ENCODE assay signal across 21 cellular contexts in genomic region chr3:37103103-37103815, GRCh38.
DNase-seq lines count a peak whose midpoint lies in the region; ATAC-seq and TF ChIP-seq lines count a peak whose summit lies in the region.
"Had no signal": no experiment of that assay in that cellular context is flagged by ENCODE, and none has a peak within 500 bp of the region (broad histone marks: within the 10 kb centered on the region; RNA-seq: fewer than 3 reads in every experiment).

No MANE protein-coding gene starts in this region.

- H3K36me3 Mint-ChIP-seq in Calu3 (ENCODE audit: insufficient read depth, unreplicated experiment): no peaks in the 10 kb centered on the region
- H3K36me3 Mint-ChIP-seq in progenitor cell of endocrine pancreas (ENCODE audit: insufficient read depth): peaks cover 5% of the 10 kb centered on the region

- H3K9me3 Mint-ChIP-seq in Calu3 (ENCODE audit: low read depth, unreplicated experiment) (no peaks in the 10 kb centered on the region), progenitor cell of endocrine pancreas (ENCODE audit: low read depth) (no peaks in the 10 kb centered on the region)
- H3K9me3 Mint-ChIP-seq: activated B cell treated with CpG ODN at 0.5 μM for 24 hours; activated T-helper 1 cell treated with anti-CD3 and anti-CD28 coated beads, Interleukin-12 subunit alpha, Interleukin-12 subunit beta, Interleukin-2, Interleukin-4 antibody, amounts not matched to agents 30 ng/mL and 10 ng/mL and 1 ng/mL, durations not matched to agents 14 hours and 24 hours and 36 hours; stimulated activated naive CD8-positive, alpha-beta T cell treated with anti-CD3 and anti-CD28 coated beads, Interleukin-15, Interleukin-2, amounts not matched to agents 100 ng/mL and 50 ng/mL, for 24 hours had no signal

- no peak for TF ChIP-seq CTCF in Calu3 (IDR thresholded peaks at IDR 0.05; ENCODE audit: unreplicated experiment)
- no peak for TF ChIP-seq CTCF in progenitor cell of endocrine pancreas (IDR thresholded peaks at IDR 0.05; ENCODE audit: unreplicated experiment)
- no peak for TF ChIP-seq CTCF in uterus (IDR thresholded peaks at IDR 0.05)
- no peak for TF ChIP-seq CTCF in GM13977 (IDR thresholded peaks at IDR 0.05; ENCODE audit: extremely low read depth, insufficient read depth, missing control alignments)

- no peak overlapping the region for H3K4me3 ChIP-seq in uterus
- H3K4me3 ChIP-seq: thoracic aorta had no signal

- H3K27ac ChIP-seq in uterus: peak overlapping the region in 1 of 2 donors; percentile 60
- H3K27ac ChIP-seq: brain microvascular endothelial cell had no signal

- CTCF ChIA-PET in Calu3 (lab: Charles Lee): no interaction called here

- peaks cover 4 to 5% of the 10 kb centered on the region in 2 donors for H3K4me1 ChIP-seq in uterus

- H3K4me3 Mint-ChIP-seq in Calu3 (ENCODE audit: low read depth, unreplicated experiment): peak overlapping the region; percentile 17
- H3K4me3 Mint-ChIP-seq in progenitor cell of endocrine pancreas (ENCODE audit: low read depth): no peak overlapping the region
- H3K4me3 Mint-ChIP-seq: activated B cell treated with CpG ODN at 0.5 μM for 24 hours; activated T-helper 1 cell treated with anti-CD3 and anti-CD28 coated beads, Interleukin-12 subunit alpha, Interleukin-12 subunit beta, Interleukin-2, Interleukin-4 antibody, amounts not matched to agents 30 ng/mL and 10 ng/mL and 1 ng/mL, durations not matched to agents 14 hours and 24 hours and 36 hours; stimulated activated naive CD8-positive, alpha-beta T cell treated with anti-CD3 and anti-CD28 coated beads, Interleukin-15, Interleukin-2, amounts not matched to agents 100 ng/mL and 50 ng/mL, for 24 hours had no signal

- H3K27me3 Mint-ChIP-seq in Calu3 (ENCODE audit: unreplicated experiment): no peaks in the 10 kb centered on the region
- no peaks in the 10 kb centered on the region for H3K27me3 Mint-ChIP-seq in progenitor cell of endocrine pancreas
- H3K27me3 Mint-ChIP-seq: activated B cell treated with CpG ODN at 0.5 μM for 24 hours; stimulated activated naive CD8-positive, alpha-beta T cell treated with anti-CD3 and anti-CD28 coated beads, Interleukin-15, Interleukin-2, amounts not matched to agents 100 ng/mL and 50 ng/mL, for 24 hours had no signal

- H3K4me1 Mint-ChIP-seq in Calu3 (ENCODE audit: low read depth, unreplicated experiment): peaks cover 17% of the 10 kb centered on the region
- peaks cover 6% of the 10 kb centered on the region for H3K4me1 Mint-ChIP-seq in progenitor cell of endocrine pancreas (ENCODE audit: low read depth)

- BruUV-seq in Calu3 (replicated peaks; lab: Mats Ljungman, UMichigan): no TSS peak

- TF ChIP-seq POLR2A in uterus (IDR thresholded peaks at IDR 0.05): no peak

- intact Hi-C loops in Calu3 (cut with micrococcal nuclease; ENCODE audit: unreplicated experiment) (no loop called here), left colon (cut with DNase I, micrococcal nuclease) (no loop called here), uterus (cut with DNase I; ENCODE audit: low total_unique reads) (no loop called here), left ventricle myocardium superior (cut with micrococcal nuclease) (no loop called here)

- in situ Hi-C loops in KBM-7 (cut with MboI; ENCODE audit: low pct_unique_long_range_greater_than_20kb, low sequenced_read_pairs): no loop called here
- in situ Hi-C loops in GM13977 (cut with MboI; ENCODE audit: low pct_unique_long_range_greater_than_20kb, low sequenced_read_pairs, unreplicated experiment): no loop called here

- DNase-seq in Calu3 (no peak), KBM-7 (peak; percentile 10), left colon (no peak), progenitor cell of endocrine pancreas (ENCODE audit: low spot score, unreplicated experiment) (no peak), uterus (no peak), GM13977 (ENCODE audit: low spot score) (no peak), left ventricle myocardium superior (no peak)
- DNase-seq: activated B cell treated with CpG ODN at 0.5 μM for 24 hours; activated naive CD4-positive, alpha-beta T cell treated with anti-CD3 and anti-CD28 coated beads, Interleukin-2, amount 50 U/mL, for 16 hours; amniotic stem cell; DMS53; effector CD4-positive, alpha-beta T cell; NCI-H2029; NCI-H524 treated with DMSO at 0.1 percent for 48 hours; Right ventricle myocardium superior; T-helper 9 cell had no signal

- H3K9me3 ChIP-seq in uterus: no peaks in the 10 kb centered on the region
- H3K9me3 ChIP-seq: thoracic aorta had no signal

- H3K27ac Mint-ChIP-seq in Calu3 (ENCODE audit: unreplicated experiment): peak overlapping the region; percentile 73
- H3K27ac Mint-ChIP-seq in progenitor cell of endocrine pancreas: peak overlapping the region; percentile 9
- H3K27ac Mint-ChIP-seq: activated B cell treated with CpG ODN at 0.5 μM for 24 hours; activated T-helper 1 cell treated with anti-CD3 and anti-CD28 coated beads, Interleukin-12 subunit alpha, Interleukin-12 subunit beta, Interleukin-2, Interleukin-4 antibody, amounts not matched to agents 30 ng/mL and 10 ng/mL and 1 ng/mL, durations not matched to agents 14 hours and 24 hours and 36 hours; stimulated activated naive CD8-positive, alpha-beta T cell treated with anti-CD3 and anti-CD28 coated beads, Interleukin-15, Interleukin-2, amounts not matched to agents 100 ng/mL and 50 ng/mL, for 24 hours had no signal

- H3K27me3 ChIP-seq in uterus: no peaks in the 10 kb centered on the region
- H3K27me3 ChIP-seq: brain microvascular endothelial cell had no signal

- no peaks in the 10 kb centered on the region for H3K36me3 ChIP-seq in uterus
- H3K36me3 ChIP-seq: brain microvascular endothelial cell, thoracic aorta had no signal

- ATAC-seq in left colon (peak; percentile 60), HG02678 (IDR thresholded peaks at IDR 0.05; ENCODE audit: unreplicated experiment) (no peak), left ventricle myocardium superior (no peak)
